In genomic region chr11:78340530-78340929, GRCh38 we compare ENCODE assay signal across 16 cellular contexts.
"Had no signal": no experiment of that assay in that cellular context is flagged by ENCODE, and none has a peak within 500 bp of the region (broad histone marks: within the 10 kb centered on the region; RNA-seq: fewer than 3 reads in every experiment).

No MANE protein-coding gene starts in this region.

- H3K9me3 Mint-ChIP-seq: activated naive CD4-positive, alpha-beta T cell treated with anti-CD3 and anti-CD28 coated beads for 36 hours had no signal

- H3K27me3 Mint-ChIP-seq: stimulated activated naive CD8-positive, alpha-beta T cell treated with anti-CD3 and anti-CD28 coated beads, Interleukin-15, amount 100 ng/mL, for 72 hours had no signal

- H3K27ac Mint-ChIP-seq: activated naive CD4-positive, alpha-beta T cell treated with anti-CD3 and anti-CD28 coated beads for 36 hours; mesothelial cell of epicardium; stimulated activated naive CD8-positive, alpha-beta T cell treated with anti-CD3 and anti-CD28 coated beads, Interleukin-15, amount 100 ng/mL, for 72 hours had no signal

- ATAC-seq: sciatic nerve; stimulated activated naive CD8-positive, alpha-beta T cell treated with anti-CD3 and anti-CD28 coated beads, Interleukin-15, amount 100 ng/mL, for 72 hours had no signal

- H3K27ac ChIP-seq: adrenal gland, cardiac muscle cell, spleen, thoracic aorta had no signal

- DNase-seq: activated CD4-positive, alpha-beta T cell treated with anti-CD3 and anti-CD28 coated beads for 4 hours; activated CD8-positive, alpha-beta memory T cell treated with anti-CD3 and anti-CD28 coated beads, Interleukin-2, amount 50 U/mL, for 4 hours; activated naive CD4-positive, alpha-beta T cell treated with anti-CD3 and anti-CD28 coated beads for 36 hours; adrenal gland; cortex of kidney; effector memory CD4-positive, alpha-beta T cell; foreskin melanocyte; kidney glomerular epithelial cell; SHP77; SK-N-SH; spleen; stimulated activated naive CD8-positive, alpha-beta T cell treated with anti-CD3 and anti-CD28 coated beads, Interleukin-15, amount 100 ng/mL, for 72 hours had no signal

- H3K27me3 ChIP-seq: adrenal gland, cardiac muscle cell, spleen had no signal

- H3K4me3 ChIP-seq: adrenal gland, cardiac muscle cell, spleen, thoracic aorta had no signal

- H3K36me3 ChIP-seq: adrenal gland, cardiac muscle cell, spleen, thoracic aorta had no signal

- H3K9me3 ChIP-seq: adrenal gland, SK-N-SH, spleen, thoracic aorta had no signal

- H3K4me3 Mint-ChIP-seq: activated naive CD4-positive, alpha-beta T cell treated with anti-CD3 and anti-CD28 coated beads for 36 hours; mesothelial cell of epicardium; stimulated activated naive CD8-positive, alpha-beta T cell treated with anti-CD3 and anti-CD28 coated beads, Interleukin-15, amount 100 ng/mL, for 72 hours had no signal
